Comparison of ENCODE assay signal across 14 cellular contexts in genomic region chr9:88993327-88993726, GRCh38. TPM values are rescaled to one million over a fixed set of nuclear protein-coding genes. Genes with fewer than 3 reads are reported as not detected.
DNase-seq lines count a peak whose midpoint lies in the region; ATAC-seq, FAIRE-seq and TF ChIP-seq lines count a peak whose summit lies in the region.
"Had no signal": no experiment of that assay in that cellular context is flagged by ENCODE, and none has a peak within 500 bp of the region (broad histone marks: within the 10 kb centered on the region; RNA-seq: fewer than 3 reads in every experiment).

No MANE protein-coding gene starts in this region.

- H3K56ac ChIP-seq in IMR-90 (ENCODE audit: extremely low read depth, insufficient read depth, low read length), result no peak overlapping the region

- TF ChIP-seq RAD21 in A549 (conservative IDR thresholded peaks at IDR 0.05 in 1 of 2, IDR thresholded peaks at IDR 0.05 in 1 of 2) (no peak), IMR-90 (IDR thresholded peaks at IDR 0.05; ENCODE audit: low read length) (no peak)

- intact Hi-C loops in IMR-90 (cut with micrococcal nuclease), result loop anchor here (2.0 to 5.0 kb wide), 6 partner anchors 141 to 409 kb away; no protein-coding TSS in a partner anchor

- H3K4ac ChIP-seq in IMR-90 (ENCODE audit: low read depth, low read length), result peak overlapping the region; percentile 73; the same call in 1 of the 2 replicates

- H3K4me3 Mint-ChIP-seq in neural progenitor cell, result peak overlapping the region; percentile 97

- no peaks in the 10 kb centered on the region for H3K27me3 Mint-ChIP-seq in neural progenitor cell (ENCODE audit: insufficient read depth, low read depth)

- H3K27ac Mint-ChIP-seq in neural progenitor cell, result no peak overlapping the region
- H3K27ac Mint-ChIP-seq: WTC11 had no signal

- no peaks in the 10 kb centered on the region for H3K27me3 ChIP-seq in IMR-90 (ENCODE audit: control insufficient read depth, insufficient read depth, low read length)
- H3K27me3 ChIP-seq in fibroblast of lung (ENCODE audit: control insufficient read depth, insufficient read depth, low read length), result no peaks in the 10 kb centered on the region
- H3K27me3 ChIP-seq in neural progenitor cell, result no peaks in the 10 kb centered on the region
- H3K27me3 ChIP-seq: ovary, uterus had no signal

- H3K36me3 ChIP-seq in IMR-90 (ENCODE audit: control insufficient read depth, insufficient read depth, low read length), result peaks cover 30% of the 10 kb centered on the region
- peaks cover 1% of the 10 kb centered on the region for H3K36me3 ChIP-seq in fibroblast of lung (ENCODE audit: control insufficient read depth, insufficient read depth, low read length)
- no peaks in the 10 kb centered on the region for H3K36me3 ChIP-seq in neural progenitor cell
- H3K36me3 ChIP-seq: ovary, uterus had no signal

- H3K4me3 ChIP-seq in A549, result peak overlapping the region; percentile 84
- H3K4me3 ChIP-seq in IMR-90 (ENCODE audit: insufficient read depth, low read depth, low read length), result peak overlapping the region; percentile 9
- H3K4me3 ChIP-seq in fibroblast of lung (replicated peaks in 1 of 4; ENCODE audit: control extremely low read depth in 1 of 4, insufficient read depth in 1 of 4, low read depth in 3 of 4, low read length in 4 of 4), result peak overlapping the region; percentile 39 to 97 (median 78)
- peak overlapping the region; percentile 95 for H3K4me3 ChIP-seq in neural progenitor cell

- ATAC-seq in A549, result no peak
- 0 out of 2 replicates have a peak, but pooled peaks have one; percentile 22 for ATAC-seq in IMR-90 (ENCODE audit: low read depth)
- no peak for ATAC-seq in HG03135 (IDR thresholded peaks at IDR 0.05; ENCODE audit: unreplicated experiment)
- no peak for ATAC-seq in HG02970 (IDR thresholded peaks at IDR 0.05; ENCODE audit: low FRiP score, unreplicated experiment)
- ATAC-seq: WTC11 had no signal

- POLR2A ChIA-PET in A549 (lab: Yijun Ruan, JAX) (no interaction called here), IMR-90 (lab: Charles Lee; ENCODE audit: unreplicated experiment) (no interaction called here)

- peak overlapping the region; percentile 59 for H3K4me2 ChIP-seq in A549
- peak overlapping the region; percentile 60 for H3K4me2 ChIP-seq in IMR-90 (ENCODE audit: low read depth, low read length)
- peak overlapping the region; percentile 87 for H3K4me2 ChIP-seq in fibroblast of lung (ENCODE audit: extremely low read depth, insufficient read depth, low read length)
- H3K4me2 ChIP-seq in neural progenitor cell, result peak overlapping the region; percentile 98

- H3K4me1 Mint-ChIP-seq in neural progenitor cell, result peaks cover 71% of the 10 kb centered on the region

- peak overlapping the region; percentile 53; the same call in 1 of the 3 replicates for H2BK15ac ChIP-seq in IMR-90 (ENCODE audit: low read depth, low read length)

- FAIRE-seq in A549 (lab: Jason Lieb, UNC), result no peak
- FAIRE-seq: HTR-8/SVneo had no signal

- TF ChIP-seq CTCF in A549 (IDR thresholded peaks at IDR 0.05) (no peak), IMR-90 (conservative IDR thresholded peaks at IDR 0.05; ENCODE audit: low read depth, low read length) (no peak), fibroblast of lung (conservative IDR thresholded peaks at IDR 0.05 in 1 of 2, IDR thresholded peaks at IDR 0.05 in 1 of 2; ENCODE audit: low read depth in 1 of 2, low read length in 2 of 2) (no peak), neural progenitor cell (IDR thresholded peaks at IDR 0.05) (no peak)

- TF ChIP-seq POLR2A in A549 (IDR thresholded peaks at IDR 0.05; ENCODE audit: low read length), result no peak
- no peak for TF ChIP-seq POLR2A in IMR-90 (IDR thresholded peaks at IDR 0.05; ENCODE audit: low read depth, low read length)

- no peak overlapping the region for H2AK9ac ChIP-seq in IMR-90 (replicated peaks; ENCODE audit: low read depth, low read length, poor library complexity)

- no TSS peak for BruUV-seq in IMR-90 (replicated peaks; lab: Mats Ljungman, UMichigan)

- no peak overlapping the region for H2BK120ac ChIP-seq in IMR-90 (ENCODE audit: low read depth, low read length)

- peaks cover 25% of the 10 kb centered on the region for H3K36me3 Mint-ChIP-seq in neural progenitor cell
- H3K36me3 Mint-ChIP-seq: WTC11 had no signal

- H3K79me1 ChIP-seq in IMR-90 (ENCODE audit: low read depth in 1 of 2, low read length in 2 of 2), result peaks cover 29 to 48% of the 10 kb centered on the region in 2 experiments

- peaks cover 16% of the 10 kb centered on the region for H3F3A ChIP-seq in neural progenitor cell (ENCODE audit: low read depth)

- peak overlapping the region; percentile 8; the same call in 1 of the 2 replicates for H3K18ac ChIP-seq in IMR-90 (ENCODE audit: low read depth, low read length)

- TF ChIP-seq EP300 in A549 (IDR thresholded peaks at IDR 0.05), result no peak

- 0 out of 2 replicates have a peak overlapping the region, but pooled peaks have one; percentile 11 for H4K91ac ChIP-seq in IMR-90 (ENCODE audit: insufficient read depth, low read depth, low read length)

- H3K27ac ChIP-seq in A549 (peak overlapping the region in 1 of 2 experiments; percentile 39; a peak in 1 of 6 replicates), IMR-90 (ENCODE audit: insufficient read depth, low read length) (no peak overlapping the region; the same call in 1 of the 2 replicates), fibroblast of lung (ENCODE audit: insufficient read depth, low read length) (no peak overlapping the region), neural progenitor cell (no peak overlapping the region)
- H3K27ac ChIP-seq: ovary had no signal

- H3K9me1 ChIP-seq in IMR-90 (ENCODE audit: insufficient read depth, low read length), result peaks cover 19% of the 10 kb centered on the region

- no peaks in the 10 kb centered on the region for H3K9me3 Mint-ChIP-seq in neural progenitor cell
- H3K9me3 Mint-ChIP-seq: WTC11 had no signal

- CTCF ChIA-PET in A549 (lab: Yijun Ruan, JAX) (interaction anchor here (1.0 to 1.7 kb wide), 3 partner anchors 8 to 211 kb away, joined by 3 to 13 read pairs (median 4); no protein-coding TSS in a partner anchor), IMR-90 (lab: Yijun Ruan, JAX) (no interaction called here)

- H3K14ac ChIP-seq in IMR-90 (replicated peaks; ENCODE audit: low read depth, low read length), result no peak overlapping the region; the same call in 1 of the 2 replicates

- H3K23ac ChIP-seq in IMR-90 (ENCODE audit: low read depth, low read length), result peak overlapping the region; percentile 80

- in situ Hi-C loops in IMR-90 (cut with MboI; ENCODE audit: low sequenced_read_pairs), result loop anchor here (10.0 kb wide), 1 partner anchor 219 kb away; no protein-coding TSS in a partner anchor

- H2AFZ ChIP-seq in IMR-90 (replicated peaks; ENCODE audit: low read length, poor library complexity) (no peak overlapping the region), fibroblast of lung (ENCODE audit: low read length) (no peak overlapping the region), neural progenitor cell (replicated peaks) (no peak overlapping the region)

- no peak overlapping the region for H2BK5ac ChIP-seq in IMR-90 (ENCODE audit: low read depth, low read length, poor library complexity, severe bottlenecking)

- no peak overlapping the region; a peak in 1 of 4 replicates for H4K8ac ChIP-seq in IMR-90 (ENCODE audit: low read depth in 2 of 2, low read length in 2 of 2)

- DNase-seq in A549 (ENCODE audit: low read depth in 1 of 2, low spot score in 1 of 2) (no peak), IMR-90 (peak; percentile 38), fibroblast of lung (ENCODE audit: low read depth in 2 of 2) (peak; percentile 57 to 64), neural progenitor cell (ENCODE audit: low spot score) (no peak), activated gamma-delta T cell (lab: John Stamatoyannopoulos, UW) (no peak), hepatic stellate cell (ENCODE audit: low spot score) (no peak)
- DNase-seq: NCI-H1092, NCI-H2227 treated with DMSO at 0.1 percent for 48 hours had no signal

- no peak overlapping the region for H4K5ac ChIP-seq in IMR-90 (ENCODE audit: low read depth, low read length)

- 72% methylated on average over 2 of the region's 2 CpGs for WGBS in A549 (ENCODE audit: missing lambda C conversion rate)
- no CpG with 5 or more reads among the region's 2 CpGs for WGBS in IMR-90 (ENCODE audit: extremely low coverage in 2 of 2, insufficient read length in 1 of 2), 2 experiments

- H3K9me3 ChIP-seq in A549 (no peaks in the 10 kb centered on the region), IMR-90 (ENCODE audit: control insufficient read depth, insufficient read depth, low read length) (no peaks in the 10 kb centered on the region), fibroblast of lung (ENCODE audit: control insufficient read depth, insufficient read depth, low read depth, low read length) (no peaks in the 10 kb centered on the region), neural progenitor cell (ENCODE audit: low read depth) (no peaks in the 10 kb centered on the region)
- H3K9me3 ChIP-seq: ovary, uterus had no signal

- H3K4me1 ChIP-seq in A549 (peaks cover 30% of the 10 kb centered on the region), IMR-90 (ENCODE audit: control insufficient read depth, insufficient read depth, low read length) (peaks cover 17% of the 10 kb centered on the region), fibroblast of lung (ENCODE audit: control insufficient read depth, extremely low read depth, insufficient read depth, low read length) (peaks cover 16% of the 10 kb centered on the region), neural progenitor cell (peaks cover 29% of the 10 kb centered on the region)

- H3K79me2 ChIP-seq in fibroblast of lung (ENCODE audit: control insufficient read depth, insufficient read depth, low read length) (peaks cover 30% of the 10 kb centered on the region), neural progenitor cell (ENCODE audit: low read depth) (peaks cover 61% of the 10 kb centered on the region)

- H3K9ac ChIP-seq in IMR-90 (ENCODE audit: low read depth, low read length) (peak overlapping the region; percentile 53), fibroblast of lung (ENCODE audit: insufficient read depth, low read length) (no peak overlapping the region), neural progenitor cell (no peak overlapping the region)

- H4K20me1 ChIP-seq in IMR-90 (ENCODE audit: insufficient read depth, low read length), result peaks cover 4% of the 10 kb centered on the region; the same call in 1 of the 2 replicates
- H4K20me1 ChIP-seq in fibroblast of lung (ENCODE audit: control insufficient read depth, extremely low read depth, insufficient read depth, low read length), result no peaks in the 10 kb centered on the region
- H4K20me1 ChIP-seq in neural progenitor cell (ENCODE audit: low read depth), result peaks cover 61% of the 10 kb centered on the region

- H2BK20ac ChIP-seq in IMR-90 (ENCODE audit: low read depth, low read length), result 0 out of 2 replicates have a peak overlapping the region, but pooled peaks have one; percentile 12

- dilution Hi-C loops in IMR-90 (cut with HindIII; ENCODE audit: low sequenced_read_pairs, unreplicated experiment), result loop anchor here (25.0 kb wide), 1 partner anchor 356 kb away; no protein-coding TSS in a partner anchor

- H2AK5ac ChIP-seq in IMR-90 (ENCODE audit: low read depth, low read length), result no peak overlapping the region

RNA-seq across cellular contexts. Expression of gene S1PR3, which starts 2.1 kb away (rescaled TPM):
- polyA plus RNA-seq in A549 (2011; rRNA removed) (26.4 and 42.8 TPM in 2 replicates), A549 (2017; fragmentation: RNase III; extraction: RNeasy Plus Mini Kit Qiagen cat#74134 plus additional on column Dnase treatment) (33.7 to 43.0 TPM (median 33.7 TPM) in 3 replicates), IMR-90 (2012; rRNA removed) (25.0 and 28.4 TPM in 2 replicates), fibroblast of lung (23.8 and 29.9 TPM in 2 replicates)
- 14.1 and 23.1 TPM in 2 replicates for polyA plus RNA-seq in A549 (2012; cell fraction: cytosol; rRNA removed)
- 14.2 and 16.9 TPM in 2 replicates for polyA plus RNA-seq in A549 (2012; cell fraction: nucleus; rRNA removed)
- 50.0 and 52.8 TPM in 2 replicates for polyA minus RNA-seq in A549 (2011; rRNA and poly(A)+ RNA removed)
- total RNA-seq in IMR-90 (2012; rRNA removed) (28.7 and 31.1 TPM in 2 replicates), fibroblast of lung (20.5 and 23.1 TPM in 2 replicates), neural progenitor cell (ENCODE audit: low replicate concordance) (21.6 and 29.4 TPM in 2 replicates)
- 16.1 and 27.1 TPM in 2 replicates for polyA plus RNA-seq in IMR-90 (2012; cell fraction: cytosol; rRNA removed)
- polyA plus RNA-seq in IMR-90 (2012; cell fraction: nucleus; rRNA removed; ENCODE audit: low replicate concordance), result 9.5 and 9.8 TPM in 2 replicates
- polyA plus RNA-seq in fibroblast of lung (2012), result 23.6 and 28.4 TPM in 2 replicates
- 52.9 and 75.1 TPM in 2 replicates for polyA minus RNA-seq in fibroblast of lung (ENCODE audit: low replicate concordance)

Comparison
In these comparisons a context has a peak if more than half of its experiments do, and no peak if none do; other contexts are left out.
1. DNase-seq: peak in IMR-90 (single experiment) and fibroblast of lung (2 of 2); none in A549 (0 of 2), neural progenitor cell (single experiment), activated gamma-delta T cell (single experiment) and hepatic stellate cell (single experiment).
2. H3K4me3 ChIP-seq: peak in every context shown above with its lines; median percentile 95 in neural progenitor cell; 84 in A549; 78 in fibroblast of lung; 9 in IMR-90.
3. Peak in every context shown above with its lines, with median percentiles within 50 percentile points of each other: H3K4me2 ChIP-seq.